12 cellular contexts compared by ENCODE assay signal in the genomic region with DNA sequence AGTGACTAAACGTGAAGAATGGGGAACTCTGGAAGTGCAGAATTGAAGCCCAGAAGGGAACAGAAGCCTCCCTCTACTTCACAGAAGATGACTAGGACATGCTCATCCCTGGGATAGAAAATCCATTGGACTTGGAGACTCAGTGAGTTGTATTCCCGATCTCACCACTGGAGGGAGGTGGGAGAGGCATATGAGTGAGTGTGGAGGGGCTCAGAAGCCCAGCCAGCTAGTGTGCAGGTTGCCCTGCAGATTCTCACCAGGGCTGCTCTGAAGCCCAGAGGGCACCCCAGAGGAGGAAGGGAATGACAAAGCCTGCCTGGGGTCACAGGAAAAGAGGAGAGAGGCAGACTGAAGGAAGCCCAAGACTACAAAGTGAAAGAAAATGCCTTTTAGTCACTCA. TPM values are rescaled to one million over a fixed set of nuclear protein-coding genes. Genes with fewer than 3 reads are reported as not detected.
DNase-seq lines count a peak whose midpoint lies in the region; ATAC-seq and TF ChIP-seq lines count a peak whose summit lies in the region.
"Had no signal": no experiment of that assay in that cellular context is flagged by ENCODE, and none has a peak within 500 bp of the region (broad histone marks: within the 10 kb centered on the region; RNA-seq: fewer than 3 reads in every experiment).

No MANE protein-coding gene starts in this region.

- no peak overlapping the region for H2AFZ ChIP-seq in GM23248
- no peak overlapping the region for H2AFZ ChIP-seq in PC-3 (ENCODE audit: low read length)
- no peak overlapping the region for H2AFZ ChIP-seq in osteoblast (ENCODE audit: low read length)

- H3K4me2 ChIP-seq in GM23248 (ENCODE audit: unreplicated experiment) (no peak overlapping the region), PC-3 (ENCODE audit: low read length) (no peak overlapping the region), osteoblast (ENCODE audit: insufficient read depth, low read length) (no peak overlapping the region)

- no peak overlapping the region for H3K4me3 Mint-ChIP-seq in activated naive CD4-positive, alpha-beta T cell treated with anti-CD3 and anti-CD28 coated beads, Interleukin-2, amount 10 ng/mL, durations not matched to agents 7 days and 5 days
- H3K4me3 Mint-ChIP-seq in stimulated activated effector memory CD8-positive, alpha-beta T cell treated with anti-CD3 and anti-CD28 coated beads, Interleukin-12 subunit alpha, Interleukin-12 subunit beta, amount 100 ng/mL, for 72 hours, result no peak overlapping the region
- H3K4me3 Mint-ChIP-seq: naive B cell; T-helper 2 cell treated with Interferon-gamma antibody and Interleukin-4, amounts not matched to agents 5 μg/mL and 100 μg/mL, for 36 hours had no signal

- in situ Hi-C loops in GM23248 (cut with MboI), result no loop called here

- peaks cover 25% of the 10 kb centered on the region for H3K4me1 Mint-ChIP-seq in activated naive CD4-positive, alpha-beta T cell treated with anti-CD3 and anti-CD28 coated beads, Interleukin-2, amount 10 ng/mL, durations not matched to agents 7 days and 5 days
- peaks cover 31% of the 10 kb centered on the region for H3K4me1 Mint-ChIP-seq in stimulated activated effector memory CD8-positive, alpha-beta T cell treated with anti-CD3 and anti-CD28 coated beads, Interleukin-12 subunit alpha, Interleukin-12 subunit beta, amount 100 ng/mL, for 72 hours

- BruUV-seq in PC-3 (replicated peaks; lab: Mats Ljungman, UMichigan), result no TSS peak

- H3K9ac ChIP-seq in GM23248, result no peak overlapping the region
- H3K9ac ChIP-seq in PC-3 (ENCODE audit: low read length), result no peak overlapping the region

- no peaks in the 10 kb centered on the region for H4K20me1 ChIP-seq in GM23248 (ENCODE audit: insufficient read depth)
- no peaks in the 10 kb centered on the region for H4K20me1 ChIP-seq in PC-3 (ENCODE audit: low read length)
- no peaks in the 10 kb centered on the region for H4K20me1 ChIP-seq in osteoblast (ENCODE audit: insufficient read depth, low read length)

- peak; percentile 57 for DNase-seq in GM23248
- peak; percentile 67 for DNase-seq in PC-3
- DNase-seq in epithelial cell of esophagus (ENCODE audit: low read depth), result peak; percentile 59
- DNase-seq in osteoblast (ENCODE audit: insufficient read length, low spot score, missing footprints), result no peak
- DNase-seq in activated naive CD4-positive, alpha-beta T cell treated with anti-CD3 and anti-CD28 coated beads, Interleukin-2, amount 10 ng/mL, durations not matched to agents 7 days and 5 days, result no peak
- DNase-seq in stimulated activated effector memory CD8-positive, alpha-beta T cell treated with anti-CD3 and anti-CD28 coated beads, Interleukin-12 subunit alpha, Interleukin-12 subunit beta, amount 100 ng/mL, for 72 hours (ENCODE audit: low spot score in 2 of 2), result no peak
- DNase-seq: body of pancreas, KG1, naive B cell had no signal

- no peaks in the 10 kb centered on the region for H3K9me3 Mint-ChIP-seq in activated naive CD4-positive, alpha-beta T cell treated with anti-CD3 and anti-CD28 coated beads, Interleukin-2, amount 10 ng/mL, durations not matched to agents 7 days and 5 days
- H3K9me3 Mint-ChIP-seq in stimulated activated effector memory CD8-positive, alpha-beta T cell treated with anti-CD3 and anti-CD28 coated beads, Interleukin-12 subunit alpha, Interleukin-12 subunit beta, amount 100 ng/mL, for 72 hours, result no peaks in the 10 kb centered on the region
- H3K9me3 Mint-ChIP-seq: T-helper 2 cell treated with Interferon-gamma antibody and Interleukin-4, amounts not matched to agents 5 μg/mL and 100 μg/mL, for 36 hours had no signal

- H3K9me3 ChIP-seq in GM23248 (ENCODE audit: low read depth) (no peaks in the 10 kb centered on the region), PC-3 (ENCODE audit: low read length) (no peaks in the 10 kb centered on the region), osteoblast (ENCODE audit: low read depth, low read length) (no peaks in the 10 kb centered on the region)
- H3K9me3 ChIP-seq: body of pancreas, gastroesophageal sphincter had no signal

- intact Hi-C loops in PC-3 (cut with micrococcal nuclease), result no loop called here

- no peaks in the 10 kb centered on the region; the same call in 1 of the 2 replicates for H3F3A ChIP-seq in GM23248 (ENCODE audit: insufficient read depth)
- no peaks in the 10 kb centered on the region for H3F3A ChIP-seq in PC-3 (ENCODE audit: low read length, unreplicated experiment)

- H3K27me3 ChIP-seq in GM23248 (replicated peaks; ENCODE audit: insufficient read depth) (peaks cover 84% of the 10 kb centered on the region), PC-3 (ENCODE audit: low read length) (peaks cover 77% of the 10 kb centered on the region), osteoblast (ENCODE audit: insufficient read depth, low read length) (peaks cover 87% of the 10 kb centered on the region)

- H3K4me1 ChIP-seq in GM23248 (ENCODE audit: insufficient read depth), result peaks cover 5% of the 10 kb centered on the region; the same call in 1 of the 2 replicates
- H3K4me1 ChIP-seq in PC-3 (ENCODE audit: insufficient read depth, low read length), result no peaks in the 10 kb centered on the region
- peaks cover 3% of the 10 kb centered on the region for H3K4me1 ChIP-seq in osteoblast (ENCODE audit: insufficient read depth, low read length)

- H3K36me3 ChIP-seq in GM23248 (ENCODE audit: low read depth) (no peaks in the 10 kb centered on the region), PC-3 (ENCODE audit: low read depth, low read length) (no peaks in the 10 kb centered on the region), osteoblast (ENCODE audit: insufficient read depth, low read length) (no peaks in the 10 kb centered on the region)
- H3K36me3 ChIP-seq: gastroesophageal sphincter had no signal

- no peaks in the 10 kb centered on the region for H3K36me3 Mint-ChIP-seq in activated naive CD4-positive, alpha-beta T cell treated with anti-CD3 and anti-CD28 coated beads, Interleukin-2, amount 10 ng/mL, durations not matched to agents 7 days and 5 days
- no peaks in the 10 kb centered on the region for H3K36me3 Mint-ChIP-seq in stimulated activated effector memory CD8-positive, alpha-beta T cell treated with anti-CD3 and anti-CD28 coated beads, Interleukin-12 subunit alpha, Interleukin-12 subunit beta, amount 100 ng/mL, for 72 hours
- H3K36me3 Mint-ChIP-seq: naive B cell had no signal

- no peak overlapping the region for H3K4me3 ChIP-seq in GM23248
- no peak overlapping the region for H3K4me3 ChIP-seq in PC-3 (ENCODE audit: low read length)
- no peak overlapping the region for H3K4me3 ChIP-seq in epithelial cell of esophagus (ENCODE audit: low read length)
- H3K4me3 ChIP-seq in osteoblast (ENCODE audit: insufficient read depth, low read length), result no peak overlapping the region
- H3K4me3 ChIP-seq: body of pancreas, gastroesophageal sphincter had no signal

- POLR2A ChIA-PET in PC-3 (lab: Charles Lee; ENCODE audit: unreplicated experiment), result no interaction called here

- 0 to 3% methylated on average over 2 of the region's 2 CpGs for WGBS in GM23248 (ENCODE audit: low coverage in 1 of 2, low lambda C conversion rate in 2 of 2, missing lambda C conversion rate in 2 of 2), 2 experiments

- H3K9me2 ChIP-seq in GM23248 (ENCODE audit: insufficient read depth), result no peaks in the 10 kb centered on the region
- no peaks in the 10 kb centered on the region for H3K9me2 ChIP-seq in PC-3 (replicated peaks; ENCODE audit: low read length)

- H3K27ac ChIP-seq in GM23248 (no peak overlapping the region), PC-3 (ENCODE audit: low read length) (no peak overlapping the region), osteoblast (ENCODE audit: low read depth, low read length) (no peak overlapping the region)
- H3K27ac ChIP-seq: body of pancreas, gastroesophageal sphincter had no signal

- ATAC-seq in PC-3 (peak; percentile 72), HG03175 (IDR thresholded peaks at IDR 0.05; ENCODE audit: unreplicated experiment) (no peak)
- no peak for ATAC-seq in stimulated activated effector memory CD8-positive, alpha-beta T cell treated with anti-CD3 and anti-CD28 coated beads, Interleukin-12 subunit alpha, Interleukin-12 subunit beta, amount 100 ng/mL, for 72 hours
- ATAC-seq: body of pancreas, gastroesophageal sphincter had no signal

- CTCF ChIA-PET in PC-3 (lab: Charles Lee), result interaction anchor here (1.3 kb wide), 1 partner anchor 228 kb away, joined by 3 read pairs; no protein-coding TSS in a partner anchor
- CTCF ChIA-PET in activated naive CD4-positive, alpha-beta T cell treated with anti-CD3 and anti-CD28 coated beads, Interleukin-2, amount 10 ng/mL, durations not matched to agents 7 days and 5 days (lab: Charles Lee), result no interaction called here

- peaks cover 99% of the 10 kb centered on the region for H3K27me3 Mint-ChIP-seq in activated naive CD4-positive, alpha-beta T cell treated with anti-CD3 and anti-CD28 coated beads, Interleukin-2, amount 10 ng/mL, durations not matched to agents 7 days and 5 days

- no peak overlapping the region for H3K27ac Mint-ChIP-seq in activated naive CD4-positive, alpha-beta T cell treated with anti-CD3 and anti-CD28 coated beads, Interleukin-2, amount 10 ng/mL, durations not matched to agents 7 days and 5 days
- no peak overlapping the region for H3K27ac Mint-ChIP-seq in stimulated activated effector memory CD8-positive, alpha-beta T cell treated with anti-CD3 and anti-CD28 coated beads, Interleukin-12 subunit alpha, Interleukin-12 subunit beta, amount 100 ng/mL, for 72 hours
- H3K27ac Mint-ChIP-seq: T-helper 2 cell treated with Interferon-gamma antibody and Interleukin-4, amounts not matched to agents 5 μg/mL and 100 μg/mL, for 36 hours had no signal

- no peaks in the 10 kb centered on the region for H3K79me2 ChIP-seq in GM23248 (ENCODE audit: insufficient read depth)
- H3K79me2 ChIP-seq in PC-3 (ENCODE audit: low read length), result no peaks in the 10 kb centered on the region
- no peaks in the 10 kb centered on the region for H3K79me2 ChIP-seq in osteoblast (ENCODE audit: insufficient read depth, low read length)

- TF ChIP-seq CTCF in PC-3 (conservative IDR thresholded peaks at IDR 0.05; ENCODE audit: low read depth, low read length) (peak; percentile 49), epithelial cell of esophagus (IDR thresholded peaks at IDR 0.05; ENCODE audit: insufficient read depth, low read depth, low read length, missing control alignments) (peak; percentile 46), osteoblast (IDR thresholded peaks at IDR 0.05; ENCODE audit: extremely low read depth, low read depth, low read length) (peak; percentile 54)

RNA-seq across cellular contexts. Expression of a gene that starts 42.1 kb away (rescaled TPM):
- 190 and 203 TPM in 2 replicates for total RNA-seq in GM23248 (2014; rRNA removed; shearing (Covaris generic))
- polyA plus RNA-seq in GM23248 (2016; fragmentation: Nextera tagmentation; extraction: Ambion mirVana), result 123 and 130 TPM in 2 replicates
- total RNA-seq in PC-3 (2014; rRNA removed) (131 and 161 TPM in 2 replicates), osteoblast (320 and 343 TPM in 2 replicates)

Comparison
In these comparisons a context has a peak if more than half of its experiments do, and no peak if none do; other contexts are left out.
1. DNase-seq: peak in GM23248 (single experiment), PC-3 (single experiment) and epithelial cell of esophagus (single experiment); none in osteoblast (single experiment), activated naive CD4-positive, alpha-beta T cell treated with anti-CD3 and anti-CD28 coated beads, Interleukin-2, amount 10 ng/mL, durations not matched to agents 7 days and 5 days (single experiment) and stimulated activated effector memory CD8-positive, alpha-beta T cell treated with anti-CD3 and anti-CD28 coated beads, Interleukin-12 subunit alpha, Interleukin-12 subunit beta, amount 100 ng/mL, for 72 hours (0 of 2).
2. Peak in every context shown above with its lines, with median percentiles within 50 percentile points of each other: CTCF ChIP-seq.